ENCODE assay signal across 8 cellular contexts in genomic region chr15:83571820-83572707, GRCh38.
DNase-seq lines count a peak whose midpoint lies in the region; ATAC-seq, FAIRE-seq and TF ChIP-seq lines count a peak whose summit lies in the region.

No MANE protein-coding gene starts in this region.

- H3K4me3 ChIP-seq in adrenal gland (no peak overlapping the region), keratinocyte (ENCODE audit: control insufficient read depth in 2 of 3, extremely low read depth in 1 of 3, insufficient read depth in 2 of 3, low read depth in 1 of 3, low read length in 3 of 3) (no peak overlapping the region)

- DNase-seq in AG08396 (ENCODE audit: low spot score) (peak; percentile 29), HCEC 1CT (peak; percentile 14), adrenal gland (no peak), keratinocyte (ENCODE audit: low read depth, low spot score) (no peak), DMS153 (lab: John Stamatoyannopoulos, UW) (no peak)
- no peak for DNase-seq in stimulated activated CD4-positive, alpha-beta T cell treated with anti-CD3 and anti-CD28 coated beads, Interleukin-2, amount 100 ng/mL, for 24 hours

- H3K4me1 ChIP-seq in adrenal gland (replicated peaks in 1 of 2) = no peaks in the 10 kb centered on the region
- H3K4me1 ChIP-seq in keratinocyte (ENCODE audit: control insufficient read depth, extremely low read depth, insufficient read depth, low read length) = no peaks in the 10 kb centered on the region

- H3K36me3 ChIP-seq in adrenal gland (replicated peaks in 1 of 2) = no peaks in the 10 kb centered on the region
- H3K36me3 ChIP-seq in keratinocyte (ENCODE audit: control insufficient read depth in 2 of 2, extremely low read depth in 1 of 2, insufficient read depth in 2 of 2, low read length in 2 of 2) = no peaks in the 10 kb centered on the region

- ATAC-seq in HG03196 (IDR thresholded peaks at IDR 0.05; ENCODE audit: unreplicated experiment) = no peak
- no peak for ATAC-seq in HG03521 (IDR thresholded peaks at IDR 0.05; ENCODE audit: unreplicated experiment)

- intact Hi-C loops in adrenal gland (cut with DNase I) = no loop called here

- TF ChIP-seq POLR2A in adrenal gland (IDR thresholded peaks at IDR 0.05) = no peak

- no peaks in the 10 kb centered on the region for H3K9me1 ChIP-seq in keratinocyte (ENCODE audit: control insufficient read depth, extremely low read depth, insufficient read depth, low read length)

- peak; percentile 25 to 56 (median 44) for TF ChIP-seq CTCF in adrenal gland (IDR thresholded peaks at IDR 0.05)
- TF ChIP-seq CTCF in keratinocyte (optimal IDR thresholded peaks at IDR 0.05 in 1 of 3, IDR thresholded peaks at IDR 0.05 in 1 of 3, conservative IDR thresholded peaks at IDR 0.05 in 1 of 3; ENCODE audit: extremely low read depth in 1 of 3, insufficient read depth in 2 of 3, low read length in 3 of 3) = peak in 2 of 3 experiments; percentile 49 to 53

- H3K9ac ChIP-seq in keratinocyte (ENCODE audit: control insufficient read depth, extremely low read depth, insufficient read depth, low read length) = no peak overlapping the region

- dilution Hi-C loops in keratinocyte (cut with MboI; ENCODE audit: extremely low pct_ligation_motif_present, low sequenced_read_pairs) = loop anchor here (25.0 kb wide), 1 partner anchor 310 kb away; no protein-coding TSS in a partner anchor

- no peak overlapping the region for H3K4me2 ChIP-seq in keratinocyte (ENCODE audit: control insufficient read depth, extremely low read depth, insufficient read depth, low read depth, low read length)

- 44 to 50% (median 47%) methylated on average over 10 of the region's 10 CpGs for WGBS in adrenal gland, 4 donors

- H3K27ac ChIP-seq in adrenal gland (no peak overlapping the region), keratinocyte (ENCODE audit: control insufficient read depth, insufficient read depth, low read length) (no peak overlapping the region)

- H3K27me3 ChIP-seq in adrenal gland = no peaks in the 10 kb centered on the region
- H3K27me3 ChIP-seq in keratinocyte (ENCODE audit: control insufficient read depth, extremely low read depth, insufficient read depth, low read length) = peaks cover 6% of the 10 kb centered on the region

- no peak overlapping the region for H2AFZ ChIP-seq in keratinocyte (ENCODE audit: control insufficient read depth, low read length)

- H3K9me3 ChIP-seq in adrenal gland (replicated peaks in 1 of 3) (no peaks in the 10 kb centered on the region), keratinocyte (ENCODE audit: control insufficient read depth, low read depth, low read length) (no peaks in the 10 kb centered on the region)

- no peaks in the 10 kb centered on the region for H4K20me1 ChIP-seq in keratinocyte (ENCODE audit: control insufficient read depth, extremely low read depth, insufficient read depth, low read length)

- FAIRE-seq in keratinocyte (lab: Jason Lieb, UNC) = peak; percentile 17

- no peaks in the 10 kb centered on the region for H3K79me2 ChIP-seq in keratinocyte (ENCODE audit: control insufficient read depth, insufficient read depth, low read length)

Comparison
In these comparisons a context has a peak if more than half of its experiments do, and no peak if none do; other contexts are left out.
1. DNase-seq: peak in AG08396 (single experiment) and HCEC 1CT (single experiment); none in adrenal gland (0 of 7), keratinocyte (single experiment), DMS153 (single experiment) and stimulated activated CD4-positive, alpha-beta T cell treated with anti-CD3 and anti-CD28 coated beads, Interleukin-2, amount 100 ng/mL, for 24 hours (0 of 2).